Comparison of ENCODE assay signal across 17 cellular contexts in genomic region chr11:58639103-58639502, GRCh38. TPM values are rescaled to one million over a fixed set of nuclear protein-coding genes. Genes with fewer than 3 reads are reported as not detected.
DNase-seq lines count a peak whose midpoint lies in the region; ATAC-seq, FAIRE-seq and TF ChIP-seq lines count a peak whose summit lies in the region.
"Had no signal": no experiment of that assay in that cellular context is flagged by ENCODE, and none has a peak within 500 bp of the region (broad histone marks: within the 10 kb centered on the region; RNA-seq: fewer than 3 reads in every experiment).

No MANE protein-coding gene starts in this region.

- no TSS peak for BruUV-seq in HCT116 (replicated peaks; lab: Mats Ljungman, UMichigan)
- no TSS peak for BruUV-seq in K562 (replicated peaks; lab: Mats Ljungman, UMichigan)

- intact Hi-C loops in HCT116 (cut with micrococcal nuclease), result no loop called here
- intact Hi-C loops in K562 (cut with micrococcal nuclease), result loop anchor here (10.0 kb wide), 1 partner anchor 416 kb away; no protein-coding TSS in a partner anchor

- H3K9me2 ChIP-seq in HCT116 (ENCODE audit: insufficient read depth), result no peaks in the 10 kb centered on the region

- H3K4me3 ChIP-seq in HCT116 (replicated peaks in 1 of 2; ENCODE audit: low read depth in 1 of 2, low read length in 2 of 2) (no peak overlapping the region), K562 (no peak overlapping the region)
- H3K4me3 ChIP-seq: GM23248 had no signal

- TF ChIP-seq CTCF in HCT116 (IDR thresholded peaks at IDR 0.05 in 2 of 3, conservative IDR thresholded peaks at IDR 0.05 in 1 of 3; ENCODE audit: borderline replicate concordance in 1 of 3, insufficient read depth in 1 of 3, low read depth in 2 of 3, low read length in 2 of 3), result no peak
- TF ChIP-seq CTCF in K562 (IDR thresholded peaks at IDR 0.05 in 2 of 3, conservative IDR thresholded peaks at IDR 0.05 in 1 of 3; ENCODE audit: insufficient read depth in 2 of 3, low read depth in 1 of 3, low read length in 3 of 3), result no peak

- H3K36me3 Mint-ChIP-seq in stimulated activated memory B cell treated with anti-CD40 and anti-IgM and Interleukin-4, amounts not matched to agents 10 μg/mL and 1 μg/mL and 100 μg/mL, for 72 hours, result peaks cover 3% of the 10 kb centered on the region
- peaks cover 4 to 5% of the 10 kb centered on the region in 2 donors for H3K36me3 Mint-ChIP-seq in stimulated activated naive B cell treated with anti-CD40 and anti-IgM and Interleukin-4, amounts not matched to agents 10 μg/mL and 1 μg/mL and 100 μg/mL, for 72 hours

- 7% methylated on average over 6 of the region's 6 CpGs for WGBS in K562 (ENCODE audit: insufficient coverage, low coverage, missing lambda C conversion rate)

- no peak overlapping the region for H3K27ac Mint-ChIP-seq in stimulated activated memory B cell treated with anti-CD40 and anti-IgM and Interleukin-4, amounts not matched to agents 10 μg/mL and 1 μg/mL and 100 μg/mL, for 72 hours
- H3K27ac Mint-ChIP-seq in stimulated activated naive B cell treated with anti-CD40 and anti-IgM and Interleukin-4, amounts not matched to agents 10 μg/mL and 1 μg/mL and 100 μg/mL, for 72 hours, result no peak overlapping the region

- ATAC-seq in HCT116, result no peak
- ATAC-seq in K562, result peak; percentile 38; the same call in 1 of the 3 replicates
- ATAC-seq in stimulated activated memory B cell treated with anti-CD40 and anti-IgM and Interleukin-4, amounts not matched to agents 10 μg/mL and 1 μg/mL and 100 μg/mL, for 72 hours, result no peak
- ATAC-seq in stimulated activated naive B cell treated with anti-CD40 and anti-IgM and Interleukin-4, amounts not matched to agents 10 μg/mL and 1 μg/mL and 100 μg/mL, for 72 hours (replicated peaks), result no peak

- H3K27me3 Mint-ChIP-seq in stimulated activated memory B cell treated with anti-CD40 and anti-IgM and Interleukin-4, amounts not matched to agents 10 μg/mL and 1 μg/mL and 100 μg/mL, for 72 hours, result peaks cover 9% of the 10 kb centered on the region
- no peaks in the 10 kb centered on the region for H3K27me3 Mint-ChIP-seq in stimulated activated naive B cell treated with anti-CD40 and anti-IgM and Interleukin-4, amounts not matched to agents 10 μg/mL and 1 μg/mL and 100 μg/mL, for 72 hours
- H3K27me3 Mint-ChIP-seq: CD4-positive, alpha-beta T cell had no signal

- no peaks in the 10 kb centered on the region for H3K36me3 ChIP-seq in HCT116 (ENCODE audit: control insufficient read depth in 1 of 2, insufficient read depth in 2 of 2, low read length in 2 of 2)
- no peaks in the 10 kb centered on the region for H3K36me3 ChIP-seq in K562 (ENCODE audit: control insufficient read depth, insufficient read depth, low read length)

- DNase-seq in HCT116 (ENCODE audit: low read depth, low spot score) (no peak), K562 (ENCODE audit: extremely low read depth in 1 of 4, low spot score in 3 of 4) (no peak), kidney tubule cell (ENCODE audit: low spot score) (no peak)
- no peak for DNase-seq in stimulated activated naive B cell treated with anti-CD40 and anti-IgM and Interleukin-4, amounts not matched to agents 10 μg/mL and 1 μg/mL and 100 μg/mL, for 72 hours
- DNase-seq: AML-193; Caco-2; CD4-positive, alpha-beta T cell; GM23248; HCEC 1CT had no signal

- no peaks in the 10 kb centered on the region for H3K4me1 ChIP-seq in HCT116 (ENCODE audit: control insufficient read depth in 1 of 2, insufficient read depth in 2 of 2, low read length in 2 of 2)
- H3K4me1 ChIP-seq in K562 (replicated peaks in 1 of 2; ENCODE audit: control insufficient read depth in 2 of 2, insufficient read depth in 2 of 2, low read length in 2 of 2), result peaks cover 0 to 9% of the 10 kb centered on the region in 2 experiments; a peak in 3 of 5 replicates
- H3K4me1 ChIP-seq: Caco-2 had no signal

- H3K9me3 Mint-ChIP-seq in stimulated activated memory B cell treated with anti-CD40 and anti-IgM and Interleukin-4, amounts not matched to agents 10 μg/mL and 1 μg/mL and 100 μg/mL, for 72 hours, result peaks cover 2% of the 10 kb centered on the region
- no peaks in the 10 kb centered on the region for H3K9me3 Mint-ChIP-seq in stimulated activated naive B cell treated with anti-CD40 and anti-IgM and Interleukin-4, amounts not matched to agents 10 μg/mL and 1 μg/mL and 100 μg/mL, for 72 hours
- H3K9me3 Mint-ChIP-seq: CD4-positive, alpha-beta T cell had no signal

- RAD21 ChIA-PET in HCT116 (lab: Charles Lee; ENCODE audit: low non-redundant PET in 1 of 2, low total read pairs in 2 of 2, uncharacterized antibody in 2 of 2, unreplicated experiment in 2 of 2), result no interaction called here

- in situ Hi-C loops in K562 (cut with MboI), result loop anchor here (25.0 kb wide), 1 partner anchor 498 kb away; the partner anchor contains the start of gene FAM111A

- TF ChIP-seq EP300 in Ishikawa (IDR thresholded peaks at IDR 0.05; ENCODE audit: borderline replicate concordance) (no peak), K562 (IDR thresholded peaks at IDR 0.05; ENCODE audit: low read length) (no peak)

- H4K20me1 ChIP-seq in HCT116 (ENCODE audit: insufficient read depth) (no peaks in the 10 kb centered on the region), K562 (replicated peaks; ENCODE audit: control insufficient read depth, insufficient read depth, low read length) (no peaks in the 10 kb centered on the region)

- H3K27me3 ChIP-seq in HCT116 (ENCODE audit: insufficient read depth, low read length) (no peaks in the 10 kb centered on the region), K562 (ENCODE audit: control insufficient read depth in 2 of 2, insufficient read depth in 2 of 2, low read length in 2 of 2) (no peaks in the 10 kb centered on the region)

- CTCF ChIA-PET in HCT116 (lab: Charles Lee), result interaction anchor here (3.1 kb wide), 1 partner anchor 10 kb away, joined by 13 read pairs; no protein-coding TSS in a partner anchor
- CTCF ChIA-PET in K562 (lab: Yijun Ruan, JAX; ENCODE audit: low intra/inter-chr PET ratio), result no interaction called here

- H3K9ac ChIP-seq in HCT116 (ENCODE audit: low read length) (no peak overlapping the region), K562 (ENCODE audit: insufficient read depth in 1 of 2, low read depth in 2 of 2, low read length in 2 of 2) (no peak overlapping the region)
- H3K9ac ChIP-seq: GM23248 had no signal

- POLR2A ChIA-PET in HCT116 (lab: Charles Lee), result no interaction called here
- POLR2A ChIA-PET in K562 (lab: Yijun Ruan, JAX), result interaction anchor here (1.1 kb wide), 1 partner anchor 9 kb away, joined by 4 read pairs; no protein-coding TSS in a partner anchor

- no peak overlapping the region for H3K27ac ChIP-seq in HCT116 (ENCODE audit: low read depth, low read length)
- no peak overlapping the region for H3K27ac ChIP-seq in K562 (ENCODE audit: extremely low read depth, low read depth, low read length)
- H3K27ac ChIP-seq: C4-2B, GM23248 had no signal

- H3K4me3 Mint-ChIP-seq in stimulated activated memory B cell treated with anti-CD40 and anti-IgM and Interleukin-4, amounts not matched to agents 10 μg/mL and 1 μg/mL and 100 μg/mL, for 72 hours, result no peak overlapping the region
- no peak overlapping the region for H3K4me3 Mint-ChIP-seq in stimulated activated naive B cell treated with anti-CD40 and anti-IgM and Interleukin-4, amounts not matched to agents 10 μg/mL and 1 μg/mL and 100 μg/mL, for 72 hours
- H3K4me3 Mint-ChIP-seq: CD4-positive, alpha-beta T cell had no signal

- no peak for FAIRE-seq in K562 (lab: Jason Lieb, UNC)
- FAIRE-seq: A204.1, D721Med, G401.6, GM12891, H54 had no signal

- no peak overlapping the region for H2AFZ ChIP-seq in HCT116 (ENCODE audit: low read depth, low read length, poor library complexity, severe bottlenecking)
- no peak overlapping the region for H2AFZ ChIP-seq in K562 (ENCODE audit: low read depth, low read length)
- H2AFZ ChIP-seq: GM23248 had no signal

- no peaks in the 10 kb centered on the region for H3K79me2 ChIP-seq in HCT116 (ENCODE audit: insufficient read depth, low read length)
- no peaks in the 10 kb centered on the region for H3K79me2 ChIP-seq in K562 (ENCODE audit: control insufficient read depth, insufficient read depth, low read length)

- TF ChIP-seq RAD21 in HCT116 (IDR thresholded peaks at IDR 0.05; ENCODE audit: low read depth), result no peak
- TF ChIP-seq RAD21 in Ishikawa (IDR thresholded peaks at IDR 0.05; ENCODE audit: low read depth), result no peak
- TF ChIP-seq RAD21 in K562 (CRISPR knock-in tag; conservative IDR thresholded peaks at IDR 0.05 in 1 of 2, IDR thresholded peaks at IDR 0.05 in 1 of 2), result no peak

- H3K4me2 ChIP-seq in HCT116 (ENCODE audit: low read length), result no peak overlapping the region
- no peak overlapping the region for H3K4me2 ChIP-seq in K562 (ENCODE audit: insufficient read depth, low read length)

- H3K4me1 Mint-ChIP-seq in stimulated activated memory B cell treated with anti-CD40 and anti-IgM and Interleukin-4, amounts not matched to agents 10 μg/mL and 1 μg/mL and 100 μg/mL, for 72 hours, result peaks cover 19% of the 10 kb centered on the region
- H3K4me1 Mint-ChIP-seq in stimulated activated naive B cell treated with anti-CD40 and anti-IgM and Interleukin-4, amounts not matched to agents 10 μg/mL and 1 μg/mL and 100 μg/mL, for 72 hours, result peaks cover 10 to 13% of the 10 kb centered on the region in 2 donors

- TF ChIP-seq POLR2A in HCT116 (IDR thresholded peaks at IDR 0.05; ENCODE audit: borderline replicate concordance, extremely low read depth, insufficient read depth, insufficient read length) (no peak), K562 (conservative IDR thresholded peaks at IDR 0.05) (no peak)

- no peaks in the 10 kb centered on the region for H3K9me1 ChIP-seq in K562 (ENCODE audit: control insufficient read depth, insufficient read depth, low read length)

- H3K9me3 ChIP-seq in HCT116 (ENCODE audit: control insufficient read depth in 1 of 2, insufficient read depth in 1 of 2, low read depth in 1 of 2, low read length in 2 of 2) (no peaks in the 10 kb centered on the region), K562 (replicated peaks; ENCODE audit: control insufficient read depth, insufficient read depth, low read depth, low read length) (no peaks in the 10 kb centered on the region)
- H3K9me3 ChIP-seq: Caco-2 had no signal

RNA-seq across cellular contexts. Expression of gene CNTF, which starts 16.6 kb away (rescaled TPM):
- total RNA-seq in HCT116 (2021; ENCODE audit: unreplicated experiment) (2.3 TPM), K562 (2014; rRNA removed) (1.2 and 1.7 TPM in 2 replicates), K562 (2014; rRNA removed; fragmentation: Illumina TruSeq; extraction: Trizol) (4.3 and 4.9 TPM in 2 replicates), K562 (2015; rRNA removed; fragmentation: Illumina TruSeq; extraction: Trizol) (4.6 and 5.0 TPM in 2 replicates), K562 (2021) (3.1 and 3.2 TPM in 2 replicates)
- polyA plus RNA-seq in HCT116 (2012), result 0.24 and 0.47 TPM in 2 replicates
- 7.6 and 18.0 TPM in 2 replicates for total RNA-seq in K562 (2011; cell fraction: chromatin; rRNA removed; ENCODE audit: low replicate concordance)
- 4.8 and 6.6 TPM in 2 replicates for total RNA-seq in K562 (2011; cell fraction: nucleolus; rRNA removed)
- 15.2 and 24.6 TPM in 2 replicates for total RNA-seq in K562 (2011; cell fraction: nucleoplasm; rRNA removed)
- polyA plus RNA-seq in K562 (2011; rRNA removed) (1.6 and 1.7 TPM in 2 replicates), K562 (2014; fragmentation: Illumina TruSeq; extraction: Trizol) (2.2 and 2.9 TPM in 2 replicates), K562 (2014; fragmentation: Nextera tagmentation; extraction: Ambion mirVana) (under 1 TPM; 0.17 to 0.71 TPM), K562 (2014; rRNA removed) (1.2 and 2.3 TPM in 2 replicates)
- 0.40 and 0.68 TPM in 2 replicates for polyA plus RNA-seq in K562 (2011; cell fraction: cytosol; rRNA removed)
- 4.3 and 7.2 TPM in 2 replicates for polyA plus RNA-seq in K562 (2011; cell fraction: nucleus; rRNA removed)
- 1.6 and 2.0 TPM in 2 replicates for polyA plus RNA-seq in K562 (2012)
- 6.6 and 8.3 TPM in 2 replicates for polyA minus RNA-seq in K562 (2011; rRNA and poly(A)+ RNA removed)
- polyA minus RNA-seq in K562 (2011; cell fraction: cytosol; rRNA and poly(A)+ RNA removed), result 0.57 TPM in 1 of 2 replicates, not detected in the other
- 15.8 and 28.9 TPM in 2 replicates for polyA minus RNA-seq in K562 (2011; cell fraction: nucleus; rRNA and poly(A)+ RNA removed)

Comparison
In these comparisons a context has a peak if more than half of its experiments do, and no peak if none do; other contexts are left out.
1. Of the 22 proteins assayed by ChIP-seq in both K562 and HCT116: peak only in K562: none; only in HCT116: REST; in both: none; in neither: 21.